ENCODE assay signal across 8 cellular contexts in the genomic region with DNA sequence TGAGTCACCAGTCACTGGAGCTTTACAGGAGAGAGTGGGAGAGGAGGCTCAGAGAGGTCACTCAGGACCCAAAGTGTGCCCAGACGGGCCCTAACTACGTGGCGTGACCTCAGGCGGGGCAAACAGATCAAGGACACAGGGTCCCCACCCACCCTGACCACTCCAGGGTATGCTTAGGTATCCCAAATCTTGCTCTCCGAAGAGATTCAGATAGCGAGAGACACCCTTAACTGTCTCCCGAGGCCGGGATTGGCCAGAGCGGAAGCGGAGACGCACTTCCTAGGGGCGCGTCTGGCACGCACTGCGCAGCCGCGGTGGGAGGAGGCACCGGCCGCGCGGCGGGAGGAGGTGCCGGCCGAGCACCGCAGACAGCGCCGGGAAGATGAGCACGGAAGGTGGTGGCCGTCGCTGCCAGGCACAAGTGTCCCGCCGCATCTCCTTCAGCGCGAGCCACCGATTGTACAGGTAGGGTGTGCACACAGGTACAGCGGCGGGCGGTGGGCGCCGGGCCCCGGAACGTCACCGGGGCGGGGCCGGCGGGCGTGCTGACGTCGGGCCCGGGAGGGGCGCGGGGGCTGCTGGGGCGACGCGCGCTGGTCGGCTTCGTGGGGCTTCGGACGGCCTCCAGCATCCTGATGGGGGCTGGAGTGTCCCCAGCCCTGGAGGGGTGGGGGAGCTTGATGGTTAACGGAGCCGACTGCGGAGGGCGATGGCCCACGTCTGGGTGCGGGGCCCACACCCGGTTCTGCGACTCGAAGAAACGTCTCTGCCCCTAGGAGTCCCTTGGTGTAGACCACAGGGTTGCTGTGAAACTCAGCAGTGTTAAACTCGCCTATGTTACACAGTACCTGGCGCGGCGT. TPM values are rescaled to one million over a fixed set of nuclear protein-coding genes. Genes with fewer than 3 reads are reported as not detected.
DNase-seq lines count a peak whose midpoint lies in the region; ATAC-seq and TF ChIP-seq lines count a peak whose summit lies in the region.

A gene (plus strand): TSS at position 367 of the 860 bp plus-strand sequence. CDS start 16 bp downstream, at position 383.

- peak in 1 of 2 donors; percentile 86 for TF ChIP-seq POLR2A in lower leg skin (IDR thresholded peaks at IDR 0.05)

- peak; percentile 96 for DNase-seq in CD1c-positive myeloid dendritic cell (ENCODE audit: extremely low spot score)
- DNase-seq in NCI-H748 (lab: John Stamatoyannopoulos, UW; ENCODE audit: unreplicated experiment) = peak; percentile 84
- DNase-seq in activated CD4-positive, alpha-beta memory T cell treated with anti-CD3 and anti-CD28 coated beads for 36 hours = peak; percentile 90
- peak; percentile 63 to 86 for DNase-seq in dermis microvascular lymphatic vessel endothelial cell (ENCODE audit: low read depth in 2 of 2)
- DNase-seq in lower leg skin (ENCODE audit: low spot score in 2 of 2) = peak; percentile 81 to 96
- peak; percentile 78 to 80 for DNase-seq in stimulated activated CD4-positive, alpha-beta T cell treated with anti-CD3 and anti-CD28 coated beads, Interleukin-4, amount 100 ng/mL, for 4 hours

- ATAC-seq in GM19395 (IDR thresholded peaks at IDR 0.05; ENCODE audit: unreplicated experiment) = peak; percentile 97
- peak; percentile 91 for ATAC-seq in HG03558 (IDR thresholded peaks at IDR 0.05; ENCODE audit: extremely low read depth, unreplicated experiment)

- no peak for TF ChIP-seq CTCF in lower leg skin (IDR thresholded peaks at IDR 0.05)

- CTCF ChIA-PET in activated CD4-positive, alpha-beta memory T cell treated with anti-CD3 and anti-CD28 coated beads for 36 hours (lab: Charles Lee) = interaction anchor here (1.0 to 3.2 kb wide), 2 partner anchors 54 to 330 kb away, joined by 3 to 26 read pairs; no protein-coding TSS in a partner anchor

- peak within 1 kb of the TSS; percentile 92 for H3K27ac Mint-ChIP-seq in activated CD4-positive, alpha-beta memory T cell treated with anti-CD3 and anti-CD28 coated beads for 36 hours

- peaks cover 21% of the 10 kb centered on the region for H3K4me1 Mint-ChIP-seq in activated CD4-positive, alpha-beta memory T cell treated with anti-CD3 and anti-CD28 coated beads for 36 hours (ENCODE audit: low read depth)

- peak within 1 kb of the TSS; percentile 47 for H3K4me3 ChIP-seq in lower leg skin (ENCODE audit: low read depth, poor library complexity, severe bottlenecking)

- no peaks in the 10 kb centered on the region for H3K9me3 Mint-ChIP-seq in activated CD4-positive, alpha-beta memory T cell treated with anti-CD3 and anti-CD28 coated beads for 36 hours

- H3K4me3 Mint-ChIP-seq in activated CD4-positive, alpha-beta memory T cell treated with anti-CD3 and anti-CD28 coated beads for 36 hours = peak within 1 kb of the TSS; percentile 86

- H3K27me3 Mint-ChIP-seq in activated CD4-positive, alpha-beta memory T cell treated with anti-CD3 and anti-CD28 coated beads for 36 hours = no peaks in the 10 kb centered on the region

- intact Hi-C loops in activated CD4-positive, alpha-beta memory T cell treated with anti-CD3 and anti-CD28 coated beads for 36 hours (cut with micrococcal nuclease) = loop anchor here (1.0 to 10.0 kb wide), 5 partner anchors 55 to 1088 kb away; a partner anchor contains a TSS
- intact Hi-C loops in lower leg skin (cut with DNase I; ENCODE audit: low total_unique reads) = no loop called here

- 0% methylated on average over 8 to 29 of the region's 74 CpGs for WGBS in lower leg skin, 2 donors

- POLR2A ChIA-PET in activated CD4-positive, alpha-beta memory T cell treated with anti-CD3 and anti-CD28 coated beads for 36 hours (lab: Charles Lee) = interaction anchor here (1.0 kb wide), 1 partner anchor 124 kb away, joined by 3 read pairs; no protein-coding TSS in a partner anchor

- H3K36me3 Mint-ChIP-seq in activated CD4-positive, alpha-beta memory T cell treated with anti-CD3 and anti-CD28 coated beads for 36 hours = peaks cover 20% of the 10 kb centered on the region

RNA-seq across cellular contexts. Expression of the gene that starts here (rescaled TPM):
- total RNA-seq in activated CD4-positive, alpha-beta memory T cell treated with anti-CD3 and anti-CD28 coated beads for 36 hours = 10 to 100 TPM; 28.1 to 28.5 TPM
- total RNA-seq in dermis microvascular lymphatic vessel endothelial cell (21.0 and 24.8 TPM in 2 replicates), lower leg skin (10 to 100 TPM; 17.0 to 37.2 (median 22.4) TPM)

Comparison
In these comparisons a context has a peak if more than half of its experiments do, and no peak if none do; other contexts are left out.
1. Peak in every context shown above with its lines: DNase-seq, ATAC-seq and H3K4me3 ChIP-seq.